Comparison of ENCODE assay signal across 12 cellular contexts in the genomic region with DNA sequence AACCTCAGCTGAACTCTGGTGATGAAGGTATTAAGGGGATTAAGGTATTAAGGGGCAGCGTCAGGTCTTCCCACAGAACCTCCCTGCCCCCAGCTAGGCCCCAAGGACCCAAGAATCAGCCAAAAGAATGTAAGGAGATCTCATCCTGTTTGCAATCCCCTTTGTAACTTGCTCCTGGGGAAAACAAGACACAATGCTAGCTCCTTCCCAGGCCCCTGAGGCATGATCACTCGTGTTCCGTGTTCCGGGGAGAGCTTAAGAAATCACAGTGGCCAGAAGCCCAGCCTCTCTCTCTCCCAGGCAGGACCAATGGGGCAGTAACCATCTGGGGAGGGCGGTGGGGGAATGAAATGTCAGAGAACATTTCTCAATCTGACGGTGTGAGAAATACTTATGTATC. TPM values are rescaled to one million over a fixed set of nuclear protein-coding genes. Genes with fewer than 3 reads are reported as not detected.
DNase-seq lines count a peak whose midpoint lies in the region; ATAC-seq and TF ChIP-seq lines count a peak whose summit lies in the region.
"Had no signal": no experiment of that assay in that cellular context is flagged by ENCODE, and none has a peak within 500 bp of the region (broad histone marks: within the 10 kb centered on the region; RNA-seq: fewer than 3 reads in every experiment).

No MANE protein-coding gene starts in this region.

- peaks cover 0 to 17% (median 0%) of the 10 kb centered on the region in 3 donors for H3K36me3 ChIP-seq in tibial nerve
- H3K36me3 ChIP-seq: prostate gland had no signal

- no peak for ATAC-seq in GM19023 (IDR thresholded peaks at IDR 0.05; ENCODE audit: unreplicated experiment)

- TF ChIP-seq POLR2A in tibial nerve (IDR thresholded peaks at IDR 0.05) = no peak

- TF ChIP-seq EP300 in tibial nerve (IDR thresholded peaks at IDR 0.05) = no peak

- H3K4me3 ChIP-seq in choroid plexus epithelial cell (ENCODE audit: low read depth, low read length) (no peak overlapping the region), tibial nerve (no peak overlapping the region)
- H3K4me3 ChIP-seq: prostate gland had no signal

- no peaks in the 10 kb centered on the region for H3K9me3 ChIP-seq in tibial nerve
- H3K9me3 ChIP-seq: prostate gland had no signal

- DNase-seq in LHCN-M2 (ENCODE audit: low read depth) (peak; percentile 7), choroid plexus epithelial cell (ENCODE audit: low read depth) (peak; percentile 71), mesenteric fat pad (ENCODE audit: low spot score) (peak; percentile 79), superior temporal gyrus (ENCODE audit: extremely low spot score) (peak; percentile 23), tibial nerve (ENCODE audit: low spot score in 2 of 2) (no peak), AG08396 (ENCODE audit: low spot score) (no peak)
- DNase-seq: activated CD4-positive, CD25-positive, alpha-beta regulatory T cell treated with anti-CD3 and anti-CD28 coated beads, Interleukin-2, amount 50 U/mL, for 72 hours; NCI-H2081; stimulated activated CD4-positive, alpha-beta T cell treated with anti-CD3 and anti-CD28 coated beads, Interleukin-4, amount 100 ng/mL, for 1 hour; stimulated activated naive CD4-positive, alpha-beta T cell treated with Interleukin-2 at 50 U/mL for 16 hours had no signal

- no peak overlapping the region for H3K27ac ChIP-seq in tibial nerve

- no peaks in the 10 kb centered on the region for H3K27me3 ChIP-seq in tibial nerve

- no peak for TF ChIP-seq CTCF in choroid plexus epithelial cell (conservative IDR thresholded peaks at IDR 0.05; ENCODE audit: low read depth, low read length)
- no peak for TF ChIP-seq CTCF in tibial nerve (IDR thresholded peaks at IDR 0.05)

- H3K4me1 ChIP-seq in tibial nerve = no peaks in the 10 kb centered on the region
- H3K4me1 ChIP-seq: prostate gland had no signal

- WGBS in tibial nerve, 2 donors = 58 to 60% methylated on average over 6 of the region's 6 CpGs

RNA-seq across cellular contexts. Expression of a gene that starts 33.2 kb away (rescaled TPM):
- 11.3 and 13.4 TPM in 2 replicates for total RNA-seq in LHCN-M2 (2014; rRNA removed)
- 9.6 TPM for polyA plus RNA-seq in LHCN-M2 (2012)
- total RNA-seq in mesenteric fat pad = 16.9 TPM
- total RNA-seq in tibial nerve = 10 to 100 TPM; 19.2 to 48.8 (median 23.8) TPM

RNA-seq across cellular contexts. Expression of a gene that starts 33.8 kb away (rescaled TPM):
- total RNA-seq in LHCN-M2 (2014; rRNA removed) = 0.06 TPM in 1 of 2 replicates, not detected in the other
- polyA plus RNA-seq in LHCN-M2 (2012) = 0.27 TPM
- total RNA-seq in mesenteric fat pad = 6.8 TPM
- total RNA-seq in tibial nerve = 10 to 100 TPM in 1 of 4 donors, 1 to 10 TPM in 3; 2.4 to 10.2 (median 4.6) TPM

RNA-seq across cellular contexts. Expression of a gene that starts 52.8 kb away (rescaled TPM):
- 0.80 and 3.1 TPM in 2 replicates for total RNA-seq in LHCN-M2 (2014; rRNA removed)
- 0.80 TPM for polyA plus RNA-seq in LHCN-M2 (2012)
- 6.6 TPM for total RNA-seq in mesenteric fat pad
- total RNA-seq in tibial nerve = 10 to 100 TPM in 1 of 4 donors, 1 to 10 TPM in 2, under 1 TPM in 1; 0.44 to 21.3 (median 2.6) TPM

Comparison
In these comparisons a context has a peak if more than half of its experiments do, and no peak if none do; other contexts are left out.
1. DNase-seq: peak in LHCN-M2 (single experiment), choroid plexus epithelial cell (single experiment), mesenteric fat pad (single experiment) and superior temporal gyrus (single experiment); none in tibial nerve (0 of 2) and AG08396 (single experiment).